In genomic region chr4:48913346-48913745, GRCh38 we compare ENCODE assay signal across 12 cellular contexts. TPM values are rescaled to one million over a fixed set of nuclear protein-coding genes. Genes with fewer than 3 reads are reported as not detected.
DNase-seq lines count a peak whose midpoint lies in the region; ATAC-seq, FAIRE-seq and TF ChIP-seq lines count a peak whose summit lies in the region.
"Had no signal": no experiment of that assay in that cellular context is flagged by ENCODE, and none has a peak within 500 bp of the region (broad histone marks: within the 10 kb centered on the region; RNA-seq: fewer than 3 reads in every experiment).

No MANE protein-coding gene starts in this region.

- H3K9ac ChIP-seq in mammary epithelial cell (ENCODE audit: insufficient read depth, low read length), result no peak overlapping the region

- H4K20me1 ChIP-seq in mammary epithelial cell (ENCODE audit: insufficient read depth, low read length), result no peaks in the 10 kb centered on the region

- H3K4me1 ChIP-seq in mammary epithelial cell (ENCODE audit: insufficient read depth, low read length), result peaks cover 34% of the 10 kb centered on the region
- H3K4me1 ChIP-seq: right lobe of liver had no signal

- peak overlapping the region; percentile 46 for H3K27ac ChIP-seq in mammary epithelial cell (ENCODE audit: insufficient read depth, low read depth, low read length)
- H3K27ac ChIP-seq: right lobe of liver had no signal

- ATAC-seq in GM18519 (IDR thresholded peaks at IDR 0.05; ENCODE audit: low FRiP score, unreplicated experiment), result no peak
- ATAC-seq in HG02840 (IDR thresholded peaks at IDR 0.05; ENCODE audit: low FRiP score, unreplicated experiment), result no peak
- ATAC-seq: right lobe of liver, WTC11 had no signal

- H3K4me2 ChIP-seq in mammary epithelial cell (ENCODE audit: insufficient read depth, low read depth, low read length), result peak overlapping the region; percentile 48

- in situ Hi-C loops in mammary epithelial cell (cut with MboI; ENCODE audit: low sequenced_read_pairs in 2 of 2), result no loop called here

- dilution Hi-C loops in mammary epithelial cell (cut with HindIII; ENCODE audit: low sequenced_read_pairs), result no loop called here

- intact Hi-C loops in mammary epithelial cell (cut with micrococcal nuclease), result loop anchor here (2.0 kb wide), 1 partner anchor 49 kb away; no protein-coding TSS in a partner anchor

- FAIRE-seq in HTR-8/SVneo (lab: Jason Lieb, UNC), result no peak
- FAIRE-seq: endometrium had no signal

- no peaks in the 10 kb centered on the region for H3K36me3 ChIP-seq in mammary epithelial cell (ENCODE audit: insufficient read depth, low read length)
- H3K36me3 ChIP-seq: right lobe of liver had no signal

- H3K4me3 ChIP-seq in mammary epithelial cell (replicated peaks in 1 of 3; ENCODE audit: insufficient read depth in 1 of 3, low read depth in 2 of 3, low read length in 3 of 3), result no peak overlapping the region
- H3K4me3 ChIP-seq: right lobe of liver had no signal

- H3K27me3 ChIP-seq in mammary epithelial cell (ENCODE audit: insufficient read depth, low read length), result no peaks in the 10 kb centered on the region
- H3K27me3 ChIP-seq: right lobe of liver had no signal

- H3K9me3 ChIP-seq in mammary epithelial cell (replicated peaks; ENCODE audit: insufficient read depth, low read length), result no peaks in the 10 kb centered on the region
- H3K9me3 ChIP-seq: right lobe of liver had no signal

- DNase-seq in AG20443 (ENCODE audit: low spot score) (peak; percentile 54), HTR-8/SVneo (ENCODE audit: insufficient read length, low spot score) (peak; percentile 60), mammary epithelial cell (peak; percentile 90), lung microvascular endothelial cell (ENCODE audit: low read depth in 2 of 2) (peak; percentile 23 to 95), NCI-H2171 treated with DMSO at 0.1 percent for 48 hours (lab: John Stamatoyannopoulos, UW) (no peak), NCI-H187 (lab: John Stamatoyannopoulos, UW) (no peak)
- DNase-seq: COR-L47, right lobe of liver had no signal

- CTCF ChIA-PET in mammary epithelial cell (lab: Charles Lee; ENCODE audit: low non-redundant PET), result interaction anchor here (0.5 to 0.7 kb wide), 2 partner anchors 293 to 622 kb away, joined by 4 to 6 read pairs; no protein-coding TSS in a partner anchor

- no TSS peak for BruUV-seq in mammary epithelial cell (replicated peaks; lab: Mats Ljungman, UMichigan)

- no peaks in the 10 kb centered on the region for H3K79me2 ChIP-seq in mammary epithelial cell (ENCODE audit: insufficient read depth, low read length)

- H2AFZ ChIP-seq in mammary epithelial cell (ENCODE audit: low read depth, low read length), result no peak overlapping the region

- TF ChIP-seq CTCF in mammary epithelial cell (conservative IDR thresholded peaks at IDR 0.05 in 1 of 2, IDR thresholded peaks at IDR 0.05 in 1 of 2; ENCODE audit: extremely low read depth in 1 of 2, insufficient read depth in 1 of 2, low read depth in 1 of 2, low read length in 2 of 2), result no peak

- WGBS in mammary epithelial cell (ENCODE audit: low coverage, missing lambda C conversion rate), result 38% methylated on average over 6 of the region's 6 CpGs

RNA-seq across cellular contexts. Expression of gene OCIAD2, which starts 6.8 kb away (rescaled TPM):
- total RNA-seq in mammary epithelial cell (100 to 1,000 TPM in 1 of 2 donors, 10 to 100 TPM in 1; 19.2 to 138 TPM), lung microvascular endothelial cell (87.3 and 88.9 TPM in 2 replicates)
- polyA plus RNA-seq in mammary epithelial cell, result 203 TPM
- polyA minus RNA-seq in mammary epithelial cell, result 38.5 TPM

Comparison
In these comparisons a context has a peak if more than half of its experiments do, and no peak if none do; other contexts are left out.
1. DNase-seq: peak in AG20443 (single experiment), HTR-8/SVneo (single experiment), mammary epithelial cell (single experiment) and lung microvascular endothelial cell (2 of 2); none in NCI-H2171 treated with DMSO at 0.1 percent for 48 hours (single experiment) and NCI-H187 (0 of 2).